31 cellular contexts compared by ENCODE assay signal in genomic region chr1:37677808-37678207, GRCh38. TPM values are rescaled to one million over a fixed set of nuclear protein-coding genes. Genes with fewer than 3 reads are reported as not detected.
"Had no signal": no experiment of that assay in that cellular context is flagged by ENCODE, and none has a peak within 500 bp of the region (broad histone marks: within the 10 kb centered on the region; RNA-seq: fewer than 3 reads in every experiment).

No MANE protein-coding gene starts in this region.

- H3K27ac ChIP-seq: brain microvascular endothelial cell, SJSA1 had no signal

- H3K4me1 ChIP-seq: SJSA1 had no signal

- H3K27me3 ChIP-seq: brain microvascular endothelial cell had no signal

- DNase-seq: activated B cell treated with CpG ODN at 0.5 μM for 24 hours; activated CD4-positive, alpha-beta T cell treated with anti-CD3 and anti-CD28 coated beads for 1 hour; activated CD4-positive, alpha-beta T cell treated with anti-CD3 and anti-CD28 coated beads, Interleukin-2, amount 10 ng/mL, durations not matched to agents 24 days and 14 days; activated CD4-positive, alpha-beta T cell treated with anti-CD3 and anti-CD28 coated beads, Interleukin-2, amount 50 U/mL, for 48 hours; activated CD8-positive, alpha-beta memory T cell treated with anti-CD3 and anti-CD28 coated beads, Interleukin-2, amount 10 ng/mL, durations not matched to agents 7 days and 5 days; activated gamma-delta T cell treated with Interleukin-2 at 50 U/mL for 16 hours; activated naive CD4-positive, alpha-beta T cell treated with anti-CD3 and anti-CD28 coated beads, Interleukin-2, amount 10 ng/mL, durations not matched to agents 7 days and 5 days; activated naive CD8-positive, alpha-beta T cell treated with anti-CD3 and anti-CD28 coated beads for 36 hours; activated T-cell treated with anti-CD3 and anti-CD28 coated beads, Interleukin-2, amount 50 U/mL, for 24 hours; brain microvascular endothelial cell; cerebellar nuclear complex; Kasumi-1; NCI-H1048; NCI-H146; NCI-H187 treated with DMSO at 0.1 percent for 48 hours; NCI-H2081 treated with DMSO at 0.1 percent for 48 hours; NCI-H2227 treated with DMSO at 0.1 percent for 48 hours; NCI-H526; NCI-H774; PC-3; SHP77; SW 1271; T-helper 9 cell had no signal

- H3K4me3 Mint-ChIP-seq: activated B cell treated with CpG ODN at 0.5 μM for 24 hours; activated CD4-positive, alpha-beta T cell treated with anti-CD3 and anti-CD28 coated beads, Interleukin-2, amount 10 ng/mL, durations not matched to agents 24 days and 14 days; activated CD8-positive, alpha-beta memory T cell treated with anti-CD3 and anti-CD28 coated beads, Interleukin-2, amount 10 ng/mL, durations not matched to agents 7 days and 5 days; activated naive CD4-positive, alpha-beta T cell treated with anti-CD3 and anti-CD28 coated beads, Interleukin-2, amount 10 ng/mL, durations not matched to agents 7 days and 5 days; activated naive CD8-positive, alpha-beta T cell treated with anti-CD3 and anti-CD28 coated beads for 36 hours; activated T-cell treated with anti-CD3 and anti-CD28 coated beads, Interleukin-2, amount 50 U/mL, for 24 hours had no signal

- H3K27ac Mint-ChIP-seq: activated CD4-positive, alpha-beta T cell treated with anti-CD3 and anti-CD28 coated beads, Interleukin-2, amount 10 ng/mL, durations not matched to agents 24 days and 14 days; activated CD8-positive, alpha-beta memory T cell treated with anti-CD3 and anti-CD28 coated beads, Interleukin-2, amount 10 ng/mL, durations not matched to agents 7 days and 5 days; activated naive CD4-positive, alpha-beta T cell treated with anti-CD3 and anti-CD28 coated beads, Interleukin-2, amount 10 ng/mL, durations not matched to agents 7 days and 5 days; activated naive CD8-positive, alpha-beta T cell treated with anti-CD3 and anti-CD28 coated beads for 36 hours; activated T-cell treated with anti-CD3 and anti-CD28 coated beads, Interleukin-2, amount 50 U/mL, for 24 hours had no signal

- H3K9me3 Mint-ChIP-seq: activated B cell treated with CpG ODN at 0.5 μM for 24 hours; activated CD4-positive, alpha-beta T cell treated with anti-CD3 and anti-CD28 coated beads, Interleukin-2, amount 10 ng/mL, durations not matched to agents 24 days and 14 days; activated naive CD4-positive, alpha-beta T cell treated with anti-CD3 and anti-CD28 coated beads, Interleukin-2, amount 10 ng/mL, durations not matched to agents 7 days and 5 days; activated naive CD8-positive, alpha-beta T cell treated with anti-CD3 and anti-CD28 coated beads for 36 hours; activated T-cell treated with anti-CD3 and anti-CD28 coated beads, Interleukin-2, amount 50 U/mL, for 24 hours had no signal

- ATAC-seq: activated CD8-positive, alpha-beta memory T cell treated with anti-CD3 and anti-CD28 coated beads, Interleukin-2, amount 10 ng/mL, durations not matched to agents 7 days and 5 days; PC-3; SK-N-SH treated with all-trans-retinoic acid at 6 μM for 48 hours had no signal

- H3K9me3 ChIP-seq: SJSA1 had no signal

- H3K4me3 ChIP-seq: SJSA1 had no signal

- H3K27me3 Mint-ChIP-seq: activated B cell treated with CpG ODN at 0.5 μM for 24 hours; activated naive CD8-positive, alpha-beta T cell treated with anti-CD3 and anti-CD28 coated beads for 36 hours had no signal

- FAIRE-seq: colon, RCC 7860, TTC549 had no signal

RNA-seq across cellular contexts. Expression of gene RSPO1, which starts 43.1 kb away (rescaled TPM):
- total RNA-seq: activated B cell treated with CpG ODN at 0.5 μM for 24 hours; activated CD4-positive, alpha-beta T cell treated with anti-CD3 and anti-CD28 coated beads, Interleukin-2, amount 10 ng/mL, durations not matched to agents 24 days and 14 days; activated CD8-positive, alpha-beta memory T cell treated with anti-CD3 and anti-CD28 coated beads, Interleukin-2, amount 10 ng/mL, durations not matched to agents 7 days and 5 days; activated naive CD8-positive, alpha-beta T cell treated with anti-CD3 and anti-CD28 coated beads for 36 hours; cardiac septum; NCI-H460; PC-3; SJSA1; T-helper 1 cell treated with Interleukin-12 subunit alpha and Interleukin-12 subunit beta and Interleukin-4 antibody, amounts not matched to agents 30 ng/mL and 1 ng/mL, for 36 hours had no signal
